In the genomic region with DNA sequence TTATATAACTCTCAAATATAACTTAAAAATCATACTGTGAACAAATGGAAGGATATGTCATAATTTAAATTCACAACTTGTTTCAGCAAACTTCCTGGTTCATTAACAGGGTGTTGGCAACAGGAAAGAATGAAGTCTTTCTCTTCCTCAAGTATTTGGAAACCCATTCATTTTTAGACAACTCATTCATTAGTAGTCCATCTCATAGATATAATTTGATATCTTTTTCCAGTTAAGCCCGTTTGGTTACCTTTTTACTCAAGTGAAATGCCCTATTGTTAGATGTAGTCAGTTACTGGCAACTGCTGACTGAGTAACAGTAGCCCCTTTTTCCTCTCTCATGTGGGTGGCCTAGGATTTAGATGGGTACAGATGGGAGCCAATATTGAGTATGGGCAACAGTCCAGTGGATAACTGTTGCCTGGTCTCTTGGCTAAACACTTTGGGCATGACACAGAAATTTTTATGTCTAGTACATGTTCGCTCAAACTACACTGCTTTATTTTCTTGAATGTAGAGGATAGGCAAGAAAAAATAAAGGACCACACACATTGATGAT, we compare ENCODE assay signal across 21 cellular contexts.
"Had no signal": no experiment of that assay in that cellular context is flagged by ENCODE, and none has a peak within 500 bp of the region (broad histone marks: within the 10 kb centered on the region; RNA-seq: fewer than 3 reads in every experiment).

No MANE protein-coding gene starts in this region.

- H3K27ac ChIP-seq: parathyroid adenoma, sigmoid colon, spleen had no signal

- H3K9me3 Mint-ChIP-seq: activated CD4-positive, alpha-beta T cell treated with anti-CD3 and anti-CD28 coated beads, Interleukin-2, amount 10 ng/mL, durations not matched to agents 7 days and 5 days; natural killer cell; stimulated activated memory B cell treated with anti-CD40 and anti-IgM and Interleukin-4, amounts not matched to agents 10 μg/mL and 1 μg/mL and 100 μg/mL, for 72 hours; T-cell had no signal

- H3K36me3 ChIP-seq: breast epithelium, sigmoid colon, spleen had no signal

- H3K36me3 Mint-ChIP-seq: natural killer cell; stimulated activated memory B cell treated with anti-CD40 and anti-IgM and Interleukin-4, amounts not matched to agents 10 μg/mL and 1 μg/mL and 100 μg/mL, for 72 hours; T-cell had no signal

- H2AFZ ChIP-seq: parathyroid adenoma had no signal

- H3K4me3 ChIP-seq: breast epithelium, sigmoid colon, spleen had no signal

- DNase-seq: activated CD4-positive, alpha-beta T cell treated with anti-CD3 and anti-CD28 coated beads, Interleukin-2, amount 10 ng/mL, durations not matched to agents 7 days and 5 days; activated CD4-positive, CD25-positive, alpha-beta regulatory T cell; activated CD8-positive, alpha-beta memory T cell treated with anti-CD3 and anti-CD28 coated beads, Interleukin-2, amount 50 U/mL, for 4 hours; activated effector memory CD4-positive, alpha-beta T cell treated with anti-CD3 and anti-CD28 coated beads, Interleukin-2, amount 50 U/mL, for 16 hours; activated naive CD4-positive, alpha-beta T cell treated with anti-CD3 and anti-CD28 coated beads, Interleukin-2, amount 50 U/mL, for 16 hours; activated T-cell treated with anti-CD3 and anti-CD28 coated beads, Interleukin-2, amount 50 U/mL, for 48 hours; cerebellar nuclear complex; cortex of kidney; left cardiac atrium; natural killer cell; sigmoid colon; spleen; stimulated activated CD4-positive, alpha-beta T cell treated with anti-CD3 and anti-CD28 coated beads, Interleukin-4, amount 100 ng/mL, for 4 hours; T-cell had no signal

- H3K79me2 ChIP-seq: parathyroid adenoma had no signal

- H3K27me3 Mint-ChIP-seq: stimulated activated memory B cell treated with anti-CD40 and anti-IgM and Interleukin-4, amounts not matched to agents 10 μg/mL and 1 μg/mL and 100 μg/mL, for 72 hours; T-cell had no signal

- H3K4me3 Mint-ChIP-seq: activated CD4-positive, alpha-beta T cell treated with anti-CD3 and anti-CD28 coated beads, Interleukin-2, amount 10 ng/mL, durations not matched to agents 7 days and 5 days; stimulated activated memory B cell treated with anti-CD40 and anti-IgM and Interleukin-4, amounts not matched to agents 10 μg/mL and 1 μg/mL and 100 μg/mL, for 72 hours; T-cell had no signal

- H3K4me1 ChIP-seq: breast epithelium, parathyroid adenoma had no signal

- H3K27ac Mint-ChIP-seq: activated CD4-positive, alpha-beta T cell treated with anti-CD3 and anti-CD28 coated beads, Interleukin-2, amount 10 ng/mL, durations not matched to agents 7 days and 5 days; natural killer cell; stimulated activated memory B cell treated with anti-CD40 and anti-IgM and Interleukin-4, amounts not matched to agents 10 μg/mL and 1 μg/mL and 100 μg/mL, for 72 hours; T-cell had no signal

- H3K9me3 ChIP-seq: breast epithelium, sigmoid colon, spleen had no signal

- H3K9ac ChIP-seq: parathyroid adenoma had no signal

- ATAC-seq: esophagus mucosa; left cardiac atrium; natural killer cell; stimulated activated memory B cell treated with anti-CD40 and anti-IgM and Interleukin-4, amounts not matched to agents 10 μg/mL and 1 μg/mL and 100 μg/mL, for 72 hours; T-cell had no signal

- H3K27me3 ChIP-seq: breast epithelium, sigmoid colon, spleen had no signal

- FAIRE-seq: astrocyte, endometrium, urothelium cell line had no signal
